In the genomic region with DNA sequence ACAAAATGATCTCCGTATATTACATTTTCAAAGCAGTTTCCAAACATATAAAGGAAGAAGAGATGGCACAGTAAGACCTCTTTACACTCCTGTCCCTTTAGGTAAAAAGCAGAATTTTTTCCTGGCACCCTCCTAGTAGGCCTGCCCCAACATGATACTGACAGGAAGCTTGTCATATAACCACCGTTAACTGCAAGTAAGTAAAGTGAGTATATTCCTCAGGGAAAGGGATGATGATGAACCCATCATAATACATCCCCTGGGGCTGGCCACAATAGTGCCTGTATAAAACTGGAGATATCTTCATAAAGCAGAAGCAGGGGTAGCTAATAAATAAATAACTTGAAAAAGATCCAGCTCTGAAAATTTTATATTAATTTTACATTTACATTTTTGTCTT, we compare ENCODE assay signal across 21 cellular contexts.
"Had no signal": no experiment of that assay in that cellular context is flagged by ENCODE, and none has a peak within 500 bp of the region (broad histone marks: within the 10 kb centered on the region; RNA-seq: fewer than 3 reads in every experiment).

No MANE protein-coding gene starts in this region.

- H3K27me3 ChIP-seq: colonic mucosa, gastrocnemius medialis, neural progenitor cell, right lobe of liver, tibial nerve, upper lobe of left lung had no signal

- H3K4me1 ChIP-seq: colonic mucosa, gastrocnemius medialis, neural progenitor cell, parathyroid adenoma, right lobe of liver, tibial nerve had no signal

- H3K27ac ChIP-seq: colonic mucosa, gastrocnemius medialis, neural progenitor cell, parathyroid adenoma, right lobe of liver, thoracic aorta, tibial nerve, upper lobe of left lung had no signal

- H3K4me3 ChIP-seq: colonic mucosa, gastrocnemius medialis, neural progenitor cell, right lobe of liver, thoracic aorta, tibial nerve, upper lobe of left lung had no signal

- FAIRE-seq: kidney, small intestine, urothelium cell line had no signal

- DNase-seq: colonic mucosa; effector CD8-positive, alpha-beta T cell; endodermal cell; gastrocnemius medialis; head of caudate nucleus; kidney; mesendoderm; midbrain; naive thymus-derived CD4-positive, alpha-beta T cell; right lobe of liver; small intestine; stimulated activated CD4-positive, alpha-beta T cell treated with anti-CD3 and anti-CD28 coated beads, Interleukin-15, amount 100 ng/mL, for 24 hours; stimulated activated CD4-positive, alpha-beta T cell treated with anti-CD3 and anti-CD28 coated beads, Interleukin-2, amount 100 ng/mL, for 48 hours; stimulated activated naive B cell treated with anti-CD40 and anti-IgM and Interleukin-4, amounts not matched to agents 10 μg/mL and 1 μg/mL and 100 μg/mL, for 72 hours; upper lobe of left lung had no signal

- H3K36me3 ChIP-seq: colonic mucosa, gastrocnemius medialis, neural progenitor cell, right lobe of liver, thoracic aorta, tibial nerve, upper lobe of left lung had no signal

- ATAC-seq: gastrocnemius medialis; left lobe of liver; naive thymus-derived CD4-positive, alpha-beta T cell; right lobe of liver; stimulated activated naive B cell treated with anti-CD40 and anti-IgM and Interleukin-4, amounts not matched to agents 10 μg/mL and 1 μg/mL and 100 μg/mL, for 72 hours had no signal
